Comparison of ENCODE assay signal across 18 cellular contexts in genomic region chr5:42035526-42035925, GRCh38.
"Had no signal": no experiment of that assay in that cellular context is flagged by ENCODE, and none has a peak within 500 bp of the region (broad histone marks: within the 10 kb centered on the region; RNA-seq: fewer than 3 reads in every experiment).

No MANE protein-coding gene starts in this region.

- DNase-seq: KBM-7, MV-4-11, NCI-H1092, NCI-H1105 treated with DMSO at 0.1 percent for 48 hours, NCI-H1417 treated with DMSO at 0.1 percent for 48 hours, NCI-H146, NCI-H1694 treated with DMSO at 0.1 percent for 48 hours, NCI-H2029, NCI-H2081 treated with DMSO at 0.1 percent for 48 hours, NCI-H2171, NCI-H226, NCI-H446, NCI-H510A, NCI-H524 treated with DMSO at 0.1 percent for 48 hours, NCI-H69, NCI-H774, RPMI8226, SHP77 had no signal
